Comparison of ENCODE assay signal across 1 cellular context in genomic region chr5:75648712-75649111, GRCh38.
TF ChIP-seq lines count a peak whose summit lies in the region.

No MANE protein-coding gene starts in this region.

TF ChIP-seq in GM12878, 131 proteins besides CTCF, POLR2A, EP300 and RAD21 (continued from another document and continues in another):
- TF ChIP-seq BMI1 (IDR thresholded peaks at IDR 0.05; ENCODE audit: borderline replicate concordance) (no peak), MTA2 (IDR thresholded peaks at IDR 0.05; ENCODE audit: low read depth) (peak; percentile 41; the same call in 1 of the 2 replicates), NR2C2 (IDR thresholded peaks at IDR 0.05; ENCODE audit: borderline replicate concordance, control insufficient read depth, insufficient read length, low read depth) (no peak), RUNX3 (IDR thresholded peaks at IDR 0.05; ENCODE audit: low read length) (peak; percentile 68), ZNF274 (IDR thresholded peaks at IDR 0.05; ENCODE audit: insufficient read depth, insufficient read length) (no peak), MLLT1 (IDR thresholded peaks at IDR 0.05) (no peak), MTA3 (IDR thresholded peaks at IDR 0.05; ENCODE audit: borderline replicate concordance, low read length) (no peak), SIX5 (IDR thresholded peaks at IDR 0.05; ENCODE audit: low read depth, low read length, severe bottlenecking) (no peak), BCLAF1 (IDR thresholded peaks at IDR 0.05) (no peak), NFIC (IDR thresholded peaks at IDR 0.05; ENCODE audit: low read depth, low read length) (peak; percentile 77), MEF2A (IDR thresholded peaks at IDR 0.05; ENCODE audit: insufficient read depth, low read depth, low read length) (no peak), E2F4 (IDR thresholded peaks at IDR 0.05; ENCODE audit: low read depth, low read length) (no peak), FOXK2 (IDR thresholded peaks at IDR 0.05) (no peak), ATF3 (IDR thresholded peaks at IDR 0.05; ENCODE audit: borderline replicate concordance, extremely low read depth, low read depth, low read length) (no peak), POLR2AphosphoS5 (IDR thresholded peaks at IDR 0.05; ENCODE audit: low read length) (no peak), MEF2B (IDR thresholded peaks at IDR 0.05; ENCODE audit: partially characterized antibody, poor library complexity, severe bottlenecking) (no peak), EZH2 (IDR thresholded peaks at IDR 0.05; ENCODE audit: borderline replicate concordance, control insufficient read depth, low read depth, low read length) (no peak), PBX3 (IDR thresholded peaks at IDR 0.05; ENCODE audit: insufficient replicate concordance, low read depth, low read length) (no peak), DPF2 (IDR thresholded peaks at IDR 0.05) (peak; percentile 61; the same call in 1 of the 2 replicates), POLR2AphosphoS2 (IDR thresholded peaks at IDR 0.05; ENCODE audit: low read depth, low read length) (no peak), REST (IDR thresholded peaks at IDR 0.05; ENCODE audit: low read depth, low read length) (no peak), BCL3 (IDR thresholded peaks at IDR 0.05; ENCODE audit: borderline replicate concordance, insufficient read depth, low read depth, low read length, poor library complexity, severe bottlenecking) (no peak), ZBTB33 (IDR thresholded peaks at IDR 0.05) (no peak), ASH2L (IDR thresholded peaks at IDR 0.05; ENCODE audit: borderline replicate concordance, low read depth) (no peak), ETV6 (conservative IDR thresholded peaks at IDR 0.05 in 1 of 2, IDR thresholded peaks at IDR 0.05 in 1 of 2; ENCODE audit: borderline replicate concordance in 1 of 2, low read depth in 1 of 2) (peak in 1 of 2 experiments; percentile 68; a peak in 1 of 4 replicates), EED (IDR thresholded peaks at IDR 0.05; ENCODE audit: low read depth) (peak; percentile 57), FOXM1 (IDR thresholded peaks at IDR 0.05; ENCODE audit: low read depth, low read length) (0 out of 2 replicates have a peak, but pooled peaks have one; percentile 36), ZNF384 (IDR thresholded peaks at IDR 0.05; ENCODE audit: borderline replicate concordance, low read depth, low read length) (no peak), PAX8 (IDR thresholded peaks at IDR 0.05) (no peak), CEBPB (IDR thresholded peaks at IDR 0.05; ENCODE audit: borderline replicate concordance in 1 of 2, low read depth in 2 of 2, low read length in 2 of 2) (no peak), TCF7 (IDR thresholded peaks at IDR 0.05; ENCODE audit: borderline replicate concordance) (peak; percentile 87), SMAD1 (IDR thresholded peaks at IDR 0.05; ENCODE audit: low read depth, partially characterized antibody) (no peak), STAT3 (IDR thresholded peaks at IDR 0.05; ENCODE audit: low read depth, low read length) (no peak), SREBF1 (IDR thresholded peaks at IDR 0.05; ENCODE audit: low read length) (no peak), SKIL (IDR thresholded peaks at IDR 0.05; ENCODE audit: low read depth, poor library complexity, severe bottlenecking) (no peak), ZNF687 (IDR thresholded peaks at IDR 0.05) (no peak), RB1 (IDR thresholded peaks at IDR 0.05; ENCODE audit: borderline replicate concordance) (no peak), NR2C1 (IDR thresholded peaks at IDR 0.05) (no peak), SPI1 (IDR thresholded peaks at IDR 0.05; ENCODE audit: borderline replicate concordance, insufficient read depth, low read depth, low read length) (peak; percentile 50), IKZF2 (IDR thresholded peaks at IDR 0.05) (peak; percentile 24 to 54; a peak in 2 of 4 replicates)
